20 cellular contexts compared by ENCODE assay signal in the genomic region with DNA sequence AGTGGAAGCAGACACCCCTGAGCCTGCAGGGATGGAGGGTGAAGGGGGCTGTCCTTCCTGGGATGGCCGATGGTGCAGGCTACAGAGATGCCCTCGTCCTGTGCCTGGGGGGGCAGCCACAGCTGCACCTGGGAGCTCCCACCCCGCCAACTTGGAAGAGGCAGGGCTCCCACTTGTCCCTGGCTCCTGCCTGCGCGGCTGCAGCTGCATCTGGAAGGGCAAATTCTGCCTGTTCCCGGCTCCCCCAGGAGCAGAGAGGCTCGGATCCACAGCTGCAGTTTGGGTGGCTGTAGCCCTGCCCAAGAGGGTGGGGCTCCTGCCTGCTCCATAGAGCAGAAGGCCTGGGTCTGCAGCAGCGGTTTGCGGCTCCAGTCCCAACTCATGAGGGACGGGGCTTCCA.
"Had no signal": no experiment of that assay in that cellular context is flagged by ENCODE, and none has a peak within 500 bp of the region (broad histone marks: within the 10 kb centered on the region; RNA-seq: fewer than 3 reads in every experiment).

No MANE protein-coding gene starts in this region.

- H3K27ac ChIP-seq: cardiac muscle cell, esophagus squamous epithelium, right atrium auricular region, SK-N-MC, tibial artery had no signal

- DNase-seq: activated CD4-positive, alpha-beta memory T cell treated with anti-CD3 and anti-CD28 coated beads for 36 hours; activated CD4-positive, CD25-positive, alpha-beta regulatory T cell treated with anti-CD3 and anti-CD28 coated beads, Interleukin-2, amount 50 U/mL, for 72 hours; activated effector memory CD4-positive, alpha-beta T cell treated with Interleukin-2 at 50 U/mL for 16 hours; activated naive CD4-positive, alpha-beta T cell treated with anti-CD3 and anti-CD28 coated beads, Interleukin-2, amount 50 U/mL, for 16 hours; activated T-cell treated with anti-CD3 and anti-CD28 coated beads, Interleukin-2, amount 50 U/mL, for 48 hours; dermis blood vessel endothelial cell; effector memory CD4-positive, alpha-beta T cell; esophagus squamous epithelium; immature natural killer cell; natural killer cell; stimulated activated CD4-positive, alpha-beta T cell treated with anti-CD3 and anti-CD28 coated beads, Interleukin-2, amount 100 ng/mL, for 24 hours; stimulated activated naive CD8-positive, alpha-beta T cell treated with anti-CD3 and anti-CD28 coated beads, Interleukin-15, Interleukin-2, amounts not matched to agents 100 U/mL and 50 U/mL, for 24 hours; substantia nigra; T1000; tibial artery had no signal

- H3K27ac Mint-ChIP-seq: activated CD4-positive, alpha-beta memory T cell treated with anti-CD3 and anti-CD28 coated beads for 36 hours; immature natural killer cell; memory B cell; natural killer cell had no signal

- H3K9me3 ChIP-seq: esophagus squamous epithelium, prostate gland, right atrium auricular region, tibial artery had no signal

- H3K4me3 ChIP-seq: cardiac muscle cell, esophagus squamous epithelium, prostate gland, right atrium auricular region, SK-N-MC, tibial artery had no signal

- ATAC-seq: natural killer cell; stimulated activated naive CD8-positive, alpha-beta T cell treated with anti-CD3 and anti-CD28 coated beads, Interleukin-15, Interleukin-2, amounts not matched to agents 100 U/mL and 50 U/mL, for 24 hours had no signal

- H3K36me3 Mint-ChIP-seq: natural killer cell had no signal

- H3K4me3 Mint-ChIP-seq: activated CD4-positive, alpha-beta memory T cell treated with anti-CD3 and anti-CD28 coated beads for 36 hours; memory B cell; natural killer cell had no signal

- H3K9me3 Mint-ChIP-seq: activated CD4-positive, alpha-beta memory T cell treated with anti-CD3 and anti-CD28 coated beads for 36 hours; immature natural killer cell; memory B cell; natural killer cell had no signal

- H3K27me3 Mint-ChIP-seq: activated CD4-positive, alpha-beta memory T cell treated with anti-CD3 and anti-CD28 coated beads for 36 hours; memory B cell had no signal

- H3K36me3 ChIP-seq: prostate gland had no signal

- H3K27me3 ChIP-seq: cardiac muscle cell, esophagus squamous epithelium, right atrium auricular region, tibial artery had no signal
